8 cellular contexts compared by ENCODE assay signal in genomic region chr17:45719335-45720071, GRCh38.
DNase-seq lines count a peak whose midpoint lies in the region; ATAC-seq and TF ChIP-seq lines count a peak whose summit lies in the region.

No MANE protein-coding gene starts in this region.

- intact Hi-C loops in left ventricle myocardium superior (cut with micrococcal nuclease) (no loop called here), natural killer cell (cut with micrococcal nuclease) (no loop called here)

- CTCF ChIA-PET in AG04449 (lab: Yijun Ruan, JAX): interaction anchor here (0.7 to 1.4 kb wide), 8 partner anchors 10 to 188 kb away, joined by 3 to 4 read pairs (median 3); no protein-coding TSS in a partner anchor

- peak; percentile 46 for ATAC-seq in left ventricle myocardium superior
- ATAC-seq in GM21576 (IDR thresholded peaks at IDR 0.05; ENCODE audit: unreplicated experiment): no peak
- no peak for ATAC-seq in natural killer cell

- H3K4me1 ChIP-seq in SJSA1 (replicated peaks): no peaks in the 10 kb centered on the region

- H3K4me3 ChIP-seq in AG04449 (ENCODE audit: low read depth, low read length) (no peak overlapping the region), H7 (ENCODE audit: insufficient read depth, low read depth, low read length) (no peak overlapping the region), SJSA1 (no peak overlapping the region)

- H3K27me3 ChIP-seq in H7 (ENCODE audit: control insufficient read depth, insufficient read depth, low read length): no peaks in the 10 kb centered on the region
- H3K27me3 ChIP-seq in SJSA1 (replicated peaks): peaks cover 39% of the 10 kb centered on the region

- no peak overlapping the region for H3K27ac Mint-ChIP-seq in natural killer cell

- peak; percentile 55 for TF ChIP-seq CTCF in AG04449 (IDR thresholded peaks at IDR 0.05; ENCODE audit: insufficient read depth, low read length, missing control alignments)
- TF ChIP-seq CTCF in natural killer cell (IDR thresholded peaks at IDR 0.05): no peak

- POLR2A ChIA-PET in AG04449 (lab: Yijun Ruan, JAX): no interaction called here

- H3K9me3 ChIP-seq in SJSA1 (replicated peaks): no peaks in the 10 kb centered on the region

- H3K27ac ChIP-seq in SJSA1: no peak overlapping the region

- peaks cover 37 to 49% of the 10 kb centered on the region in 2 donors for H3K27me3 Mint-ChIP-seq in natural killer cell (ENCODE audit: low read depth in 2 of 2)

- H3K36me3 ChIP-seq in H7 (replicated peaks; ENCODE audit: control insufficient read depth, insufficient read depth, low read length) (no peaks in the 10 kb centered on the region), SJSA1 (no peaks in the 10 kb centered on the region)

- H3K4me3 Mint-ChIP-seq in natural killer cell: no peak overlapping the region

- no peaks in the 10 kb centered on the region for H3K36me3 Mint-ChIP-seq in natural killer cell

- H3K4me1 Mint-ChIP-seq in natural killer cell: no peaks in the 10 kb centered on the region

- DNase-seq in AG04449 (ENCODE audit: low read depth, low spot score) (peak; percentile 50), H7 (peak; percentile 67), SJSA1 (ENCODE audit: low read depth in 1 of 2, low spot score in 2 of 2) (peak; percentile 29 to 63), left ventricle myocardium superior (no peak), ecto neural progenitor cell (ENCODE audit: low spot score) (no peak), natural killer cell (no peak), medulla oblongata (ENCODE audit: extremely low spot score) (no peak)

- H3K9me3 Mint-ChIP-seq in natural killer cell: no peaks in the 10 kb centered on the region

Comparison
In these comparisons a context has a peak if more than half of its experiments do, and no peak if none do; other contexts are left out.
1. DNase-seq: peak in AG04449 (single experiment), H7 (single experiment) and SJSA1 (2 of 2); none in left ventricle myocardium superior (single experiment), ecto neural progenitor cell (single experiment), natural killer cell (single experiment) and medulla oblongata (single experiment).